1 cellular context compared by ENCODE assay signal in the genomic region with DNA sequence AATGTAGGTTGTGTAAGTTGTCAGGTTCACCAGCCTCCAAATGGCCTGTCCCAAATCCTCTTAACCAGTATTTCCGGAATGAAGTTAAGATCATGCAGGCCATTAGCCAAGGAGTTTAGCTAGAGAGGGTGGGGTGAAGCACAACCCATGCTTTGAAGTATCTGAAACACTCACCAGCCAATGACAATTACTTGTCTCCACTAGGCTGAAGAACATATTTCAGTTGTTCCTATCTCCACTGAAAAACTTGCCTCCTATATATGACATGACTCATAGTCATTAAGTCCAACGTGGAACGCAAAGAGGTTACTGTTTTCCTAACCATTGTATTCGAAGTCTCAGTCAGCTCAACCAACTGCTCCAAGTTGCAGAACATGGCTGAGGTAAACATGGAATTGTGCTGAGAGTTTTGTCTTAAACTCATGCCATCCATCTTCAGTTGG.
TF ChIP-seq lines count a peak whose summit lies in the region.

No MANE protein-coding gene starts in this region.

TF ChIP-seq in IMR-90, 13 proteins besides CTCF, POLR2A, EP300 and RAD21 (continued from another document):
- TF ChIP-seq, protein P1, sequence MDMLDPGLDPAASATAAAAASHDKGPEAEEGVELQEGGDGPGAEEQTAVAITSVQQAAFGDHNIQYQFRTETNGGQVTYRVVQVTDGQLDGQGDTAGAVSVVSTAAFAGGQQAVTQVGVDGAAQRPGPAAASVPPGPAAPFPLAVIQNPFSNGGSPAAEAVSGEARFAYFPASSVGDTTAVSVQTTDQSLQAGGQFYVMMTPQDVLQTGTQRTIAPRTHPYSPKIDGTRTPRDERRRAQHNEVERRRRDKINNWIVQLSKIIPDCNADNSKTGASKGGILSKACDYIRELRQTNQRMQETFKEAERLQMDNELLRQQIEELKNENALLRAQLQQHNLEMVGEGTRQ (IDR thresholded peaks at IDR 0.05; ENCODE audit: low read depth, low read length) = no peak
- TF ChIP-seq BHLHE40 (IDR thresholded peaks at IDR 0.05; ENCODE audit: low read depth, low read length) = no peak
- no peak for TF ChIP-seq MAZ (IDR thresholded peaks at IDR 0.05; ENCODE audit: borderline replicate concordance, low read depth, low read length)
- TF ChIP-seq FOS (IDR thresholded peaks at IDR 0.05; ENCODE audit: low read depth, low read length) = no peak
- TF ChIP-seq CEBPB (IDR thresholded peaks at IDR 0.05; ENCODE audit: low read depth, low read length) = no peak
- TF ChIP-seq CHD1 (IDR thresholded peaks at IDR 0.05; ENCODE audit: low read depth, low read length) = no peak
- TF ChIP-seq SMC3 (IDR thresholded peaks at IDR 0.05; ENCODE audit: low read depth, low read length) = no peak
- TF ChIP-seq RFX5 (IDR thresholded peaks at IDR 0.05; ENCODE audit: low read depth, low read length) = no peak
- no peak for TF ChIP-seq RCOR1 (IDR thresholded peaks at IDR 0.05; ENCODE audit: insufficient replicate concordance, low read length)
- no peak for TF ChIP-seq NFE2L2 (IDR thresholded peaks at IDR 0.05; ENCODE audit: low read depth, low read length)
